Comparison of ENCODE assay signal across 8 cellular contexts in the genomic region with DNA sequence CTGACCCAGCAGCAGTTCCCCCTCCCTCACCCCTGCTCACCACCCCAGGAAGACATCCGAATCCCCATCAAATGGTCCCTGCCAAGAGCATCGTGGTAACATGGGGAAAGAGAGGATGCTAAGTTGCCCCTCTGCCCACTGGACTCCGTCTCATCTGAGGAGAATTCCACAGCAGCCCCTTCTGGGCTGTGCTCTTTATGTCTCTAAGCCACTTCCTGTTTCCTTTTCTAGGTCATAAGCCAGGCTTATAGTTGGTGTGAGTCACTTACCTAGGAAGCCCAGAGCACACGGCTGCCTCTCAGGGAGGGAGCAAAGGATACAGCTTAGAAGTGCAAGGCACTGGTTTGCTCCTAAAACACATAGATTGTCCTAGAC.
DNase-seq lines count a peak whose midpoint lies in the region; ATAC-seq and TF ChIP-seq lines count a peak whose summit lies in the region.

No MANE protein-coding gene starts in this region.

- H3K27me3 Mint-ChIP-seq in immature natural killer cell (ENCODE audit: low read depth in 3 of 3), result peaks cover 0 to 7% (median 2%) of the 10 kb centered on the region in 3 donors

- ATAC-seq in GM19351 (IDR thresholded peaks at IDR 0.05; ENCODE audit: unreplicated experiment), result peak; percentile 33
- peak; percentile 51 for ATAC-seq in upper lobe of right lung

- peak overlapping the region; percentile 77 to 92 (median 87) for H3K4me3 Mint-ChIP-seq in immature natural killer cell

- H3K4me1 Mint-ChIP-seq in immature natural killer cell, result peaks cover 71 to 81% of the 10 kb centered on the region in 2 donors

- H3K27ac ChIP-seq in upper lobe of right lung, result peak overlapping the region; percentile 58

- peaks cover 32% of the 10 kb centered on the region for H3K4me1 ChIP-seq in upper lobe of right lung

- peak overlapping the region; percentile 97 to 99 (median 98) for H3K27ac Mint-ChIP-seq in immature natural killer cell

- no peaks in the 10 kb centered on the region for H3K36me3 ChIP-seq in upper lobe of right lung

- no peaks in the 10 kb centered on the region for H3K9me3 ChIP-seq in upper lobe of right lung

- no peaks in the 10 kb centered on the region for H3K9me3 Mint-ChIP-seq in immature natural killer cell

- intact Hi-C loops in upper lobe of right lung (cut with DNase I), result no loop called here

- H3K4me3 ChIP-seq in upper lobe of right lung, result no peak overlapping the region

- H3K27me3 ChIP-seq in upper lobe of right lung, result no peaks in the 10 kb centered on the region

- in situ Hi-C loops in G401 (cut with HindIII; ENCODE audit: low sequenced_read_pairs), result no loop called here

- H3K36me3 Mint-ChIP-seq in immature natural killer cell, result peaks cover 14 to 23% (median 21%) of the 10 kb centered on the region in 3 donors

- peak; percentile 77 to 83 for DNase-seq in NOMO-1 (lab: John Stamatoyannopoulos, UW; ENCODE audit: unreplicated experiment in 2 of 2)
- DNase-seq in activated T-cell treated with anti-CD3 and anti-CD28 coated beads, Interleukin-2, amount 50 U/mL, for 48 hours, result peak; percentile 61 to 64
- peak; percentile 55 to 64 (median 58) for DNase-seq in immature natural killer cell
- DNase-seq in upper lobe of right lung, result no peak
- no peak for DNase-seq in DMS153 (lab: John Stamatoyannopoulos, UW)
- DNase-seq in HPDE6-E6E7 (ENCODE audit: extremely low spot score), result no peak
- DNase-seq in G401 (ENCODE audit: low spot score), result no peak

- no peak for TF ChIP-seq CTCF in upper lobe of right lung (IDR thresholded peaks at IDR 0.05)

Comparison
In these comparisons a context has a peak if more than half of its experiments do, and no peak if none do; other contexts are left out.
1. DNase-seq: peak in NOMO-1 (2 of 2), activated T-cell treated with anti-CD3 and anti-CD28 coated beads, Interleukin-2, amount 50 U/mL, for 48 hours (2 of 2) and immature natural killer cell (3 of 3); none in upper lobe of right lung (single experiment), DMS153 (single experiment), HPDE6-E6E7 (single experiment) and G401 (single experiment).